1 cellular context compared by ENCODE assay signal in genomic region chr20:18588554-18589043, GRCh38.
A peak's percentile ranks its signal among the peaks of the same experiment; 100 is the strongest.
TF ChIP-seq lines count a peak whose summit lies in the region.

No MANE protein-coding gene starts in this region.

TF ChIP-seq in HepG2, 621 proteins besides CTCF, POLR2A, EP300 and RAD21 (continued from another document):
- TF ChIP-seq RBM39 (IDR thresholded peaks at IDR 0.05; ENCODE audit: low read depth, low read length, poor library complexity, severe bottlenecking) (peak; percentile 3), ZFP62 (CRISPR knock-in tag; IDR thresholded peaks at IDR 0.05) (no peak), ZNF430 (CRISPR knock-in tag; IDR thresholded peaks at IDR 0.05) (0 out of 2 replicates have a peak, but pooled peaks have one; percentile 1), ISX (CRISPR knock-in tag; conservative IDR thresholded peaks at IDR 0.05) (no peak), ZNF619 (CRISPR knock-in tag; IDR thresholded peaks at IDR 0.05) (0 out of 2 replicates have a peak, but pooled peaks have one; percentile 53), AGO2 (optimal IDR thresholded peaks at IDR 0.05; ENCODE audit: low read depth, low read length) (no peak), NR1H2 (CRISPR knock-in tag; IDR thresholded peaks at IDR 0.05; ENCODE audit: borderline replicate concordance, low read depth) (no peak), PLSCR1 (CRISPR knock-in tag; IDR thresholded peaks at IDR 0.05; ENCODE audit: borderline replicate concordance) (no peak), ZNF446 (CRISPR knock-in tag; IDR thresholded peaks at IDR 0.05) (peak; percentile 25; the same call in 1 of the 2 replicates), SNAI1 (CRISPR knock-in tag; IDR thresholded peaks at IDR 0.05; ENCODE audit: borderline replicate concordance) (0 out of 2 replicates have a peak, but pooled peaks have one; percentile 41), ZSCAN22 (CRISPR knock-in tag; IDR thresholded peaks at IDR 0.05) (no peak), HDAC2 (CRISPR knock-in tag; IDR thresholded peaks at IDR 0.05) (peak; percentile 19; the same call in 1 of the 2 replicates), GABPA (IDR thresholded peaks at IDR 0.05; ENCODE audit: low read depth, low read length) (no peak), GABPA (CRISPR knock-in tag; IDR thresholded peaks at IDR 0.05; ENCODE audit: low read depth) (no peak), PAWR (CRISPR knock-in tag; IDR thresholded peaks at IDR 0.05; ENCODE audit: borderline replicate concordance) (no peak), HDAC6 (IDR thresholded peaks at IDR 0.05; ENCODE audit: low read depth, low read length) (no peak), ZFX (CRISPR knock-in tag; IDR thresholded peaks at IDR 0.05; ENCODE audit: low read depth) (no peak), FOXA1 (IDR thresholded peaks at IDR 0.05) (no peak), FOXA1 (CRISPR knock-in tag; IDR thresholded peaks at IDR 0.05) (no peak), KDM5B (CRISPR knock-in tag; IDR thresholded peaks at IDR 0.05; ENCODE audit: borderline replicate concordance) (no peak), HIVEP1 (CRISPR knock-in tag; IDR thresholded peaks at IDR 0.05) (peak; percentile 82), ELF3 (CRISPR knock-in tag; IDR thresholded peaks at IDR 0.05) (0 out of 2 replicates have a peak, but pooled peaks have one; percentile 4), ZNF382 (CRISPR knock-in tag; IDR thresholded peaks at IDR 0.05; ENCODE audit: borderline replicate concordance) (no peak), ZNF343 (CRISPR knock-in tag; IDR thresholded peaks at IDR 0.05) (no peak), RXRA (CRISPR knock-in tag; IDR thresholded peaks at IDR 0.05) (no peak), TBX2 (CRISPR knock-in tag; IDR thresholded peaks at IDR 0.05; ENCODE audit: borderline replicate concordance) (no peak), ZFP36L1 (CRISPR knock-in tag; IDR thresholded peaks at IDR 0.05) (no peak), NCOA1 (CRISPR knock-in tag; IDR thresholded peaks at IDR 0.05) (no peak), NR0B2 (CRISPR knock-in tag; IDR thresholded peaks at IDR 0.05) (peak; percentile 65; the same call in 1 of the 2 replicates), TGIF2 (CRISPR knock-in tag; IDR thresholded peaks at IDR 0.05) (no peak), ZNF713 (CRISPR knock-in tag; IDR thresholded peaks at IDR 0.05) (no peak), TBP (CRISPR knock-in tag; IDR thresholded peaks at IDR 0.05) (no peak), ZNF276 (CRISPR knock-in tag; IDR thresholded peaks at IDR 0.05; ENCODE audit: low read depth) (no peak), BRCA1 (CRISPR knock-in tag; IDR thresholded peaks at IDR 0.05) (no peak), ZNF816 (CRISPR knock-in tag; IDR thresholded peaks at IDR 0.05; ENCODE audit: borderline replicate concordance) (0 out of 2 replicates have a peak, but pooled peaks have one; percentile 58), PRDM10 (CRISPR knock-in tag; IDR thresholded peaks at IDR 0.05; ENCODE audit: low read depth) (no peak), GLI4 (CRISPR knock-in tag; IDR thresholded peaks at IDR 0.05; ENCODE audit: borderline replicate concordance) (no peak)
- TF ChIP-seq, protein P1, sequence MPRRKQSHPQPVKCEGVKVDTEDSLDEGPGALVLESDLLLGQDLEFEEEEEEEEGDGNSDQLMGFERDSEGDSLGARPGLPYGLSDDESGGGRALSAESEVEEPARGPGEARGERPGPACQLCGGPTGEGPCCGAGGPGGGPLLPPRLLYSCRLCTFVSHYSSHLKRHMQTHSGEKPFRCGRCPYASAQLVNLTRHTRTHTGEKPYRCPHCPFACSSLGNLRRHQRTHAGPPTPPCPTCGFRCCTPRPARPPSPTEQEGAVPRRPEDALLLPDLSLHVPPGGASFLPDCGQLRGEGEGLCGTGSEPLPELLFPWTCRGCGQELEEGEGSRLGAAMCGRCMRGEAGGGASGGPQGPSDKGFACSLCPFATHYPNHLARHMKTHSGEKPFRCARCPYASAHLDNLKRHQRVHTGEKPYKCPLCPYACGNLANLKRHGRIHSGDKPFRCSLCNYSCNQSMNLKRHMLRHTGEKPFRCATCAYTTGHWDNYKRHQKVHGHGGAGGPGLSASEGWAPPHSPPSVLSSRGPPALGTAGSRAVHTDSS (CRISPR knock-in tag; conservative IDR thresholded peaks at IDR 0.05): no peak
- TF ChIP-seq, protein P2, sequence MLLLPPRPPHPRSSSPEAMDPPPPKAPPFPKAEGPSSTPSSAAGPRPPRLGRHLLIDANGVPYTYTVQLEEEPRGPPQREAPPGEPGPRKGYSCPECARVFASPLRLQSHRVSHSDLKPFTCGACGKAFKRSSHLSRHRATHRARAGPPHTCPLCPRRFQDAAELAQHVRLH (CRISPR knock-in tag; IDR thresholded peaks at IDR 0.05; ENCODE audit: borderline replicate concordance, low read depth): no peak
- TF ChIP-seq, protein P3, sequence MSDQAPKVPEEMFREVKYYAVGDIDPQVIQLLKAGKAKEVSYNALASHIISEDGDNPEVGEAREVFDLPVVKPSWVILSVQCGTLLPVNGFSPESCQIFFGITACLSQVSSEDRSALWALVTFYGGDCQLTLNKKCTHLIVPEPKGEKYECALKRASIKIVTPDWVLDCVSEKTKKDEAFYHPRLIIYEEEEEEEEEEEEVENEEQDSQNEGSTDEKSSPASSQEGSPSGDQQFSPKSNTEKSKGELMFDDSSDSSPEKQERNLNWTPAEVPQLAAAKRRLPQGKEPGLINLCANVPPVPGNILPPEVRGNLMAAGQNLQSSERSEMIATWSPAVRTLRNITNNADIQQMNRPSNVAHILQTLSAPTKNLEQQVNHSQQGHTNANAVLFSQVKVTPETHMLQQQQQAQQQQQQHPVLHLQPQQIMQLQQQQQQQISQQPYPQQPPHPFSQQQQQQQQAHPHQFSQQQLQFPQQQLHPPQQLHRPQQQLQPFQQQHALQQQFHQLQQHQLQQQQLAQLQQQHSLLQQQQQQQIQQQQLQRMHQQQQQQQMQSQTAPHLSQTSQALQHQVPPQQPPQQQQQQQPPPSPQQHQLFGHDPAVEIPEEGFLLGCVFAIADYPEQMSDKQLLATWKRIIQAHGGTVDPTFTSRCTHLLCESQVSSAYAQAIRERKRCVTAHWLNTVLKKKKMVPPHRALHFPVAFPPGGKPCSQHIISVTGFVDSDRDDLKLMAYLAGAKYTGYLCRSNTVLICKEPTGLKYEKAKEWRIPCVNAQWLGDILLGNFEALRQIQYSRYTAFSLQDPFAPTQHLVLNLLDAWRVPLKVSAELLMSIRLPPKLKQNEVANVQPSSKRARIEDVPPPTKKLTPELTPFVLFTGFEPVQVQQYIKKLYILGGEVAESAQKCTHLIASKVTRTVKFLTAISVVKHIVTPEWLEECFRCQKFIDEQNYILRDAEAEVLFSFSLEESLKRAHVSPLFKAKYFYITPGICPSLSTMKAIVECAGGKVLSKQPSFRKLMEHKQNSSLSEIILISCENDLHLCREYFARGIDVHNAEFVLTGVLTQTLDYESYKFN (CRISPR knock-in tag; conservative IDR thresholded peaks at IDR 0.05): no peak
- TF ChIP-seq, protein P4, sequence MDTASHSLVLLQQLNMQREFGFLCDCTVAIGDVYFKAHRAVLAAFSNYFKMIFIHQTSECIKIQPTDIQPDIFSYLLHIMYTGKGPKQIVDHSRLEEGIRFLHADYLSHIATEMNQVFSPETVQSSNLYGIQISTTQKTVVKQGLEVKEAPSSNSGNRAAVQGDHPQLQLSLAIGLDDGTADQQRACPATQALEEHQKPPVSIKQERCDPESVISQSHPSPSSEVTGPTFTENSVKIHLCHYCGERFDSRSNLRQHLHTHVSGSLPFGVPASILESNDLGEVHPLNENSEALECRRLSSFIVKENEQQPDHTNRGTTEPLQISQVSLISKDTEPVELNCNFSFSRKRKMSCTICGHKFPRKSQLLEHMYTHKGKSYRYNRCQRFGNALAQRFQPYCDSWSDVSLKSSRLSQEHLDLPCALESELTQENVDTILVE (CRISPR knock-in tag; IDR thresholded peaks at IDR 0.05): no peak
- TF ChIP-seq, protein P5, sequence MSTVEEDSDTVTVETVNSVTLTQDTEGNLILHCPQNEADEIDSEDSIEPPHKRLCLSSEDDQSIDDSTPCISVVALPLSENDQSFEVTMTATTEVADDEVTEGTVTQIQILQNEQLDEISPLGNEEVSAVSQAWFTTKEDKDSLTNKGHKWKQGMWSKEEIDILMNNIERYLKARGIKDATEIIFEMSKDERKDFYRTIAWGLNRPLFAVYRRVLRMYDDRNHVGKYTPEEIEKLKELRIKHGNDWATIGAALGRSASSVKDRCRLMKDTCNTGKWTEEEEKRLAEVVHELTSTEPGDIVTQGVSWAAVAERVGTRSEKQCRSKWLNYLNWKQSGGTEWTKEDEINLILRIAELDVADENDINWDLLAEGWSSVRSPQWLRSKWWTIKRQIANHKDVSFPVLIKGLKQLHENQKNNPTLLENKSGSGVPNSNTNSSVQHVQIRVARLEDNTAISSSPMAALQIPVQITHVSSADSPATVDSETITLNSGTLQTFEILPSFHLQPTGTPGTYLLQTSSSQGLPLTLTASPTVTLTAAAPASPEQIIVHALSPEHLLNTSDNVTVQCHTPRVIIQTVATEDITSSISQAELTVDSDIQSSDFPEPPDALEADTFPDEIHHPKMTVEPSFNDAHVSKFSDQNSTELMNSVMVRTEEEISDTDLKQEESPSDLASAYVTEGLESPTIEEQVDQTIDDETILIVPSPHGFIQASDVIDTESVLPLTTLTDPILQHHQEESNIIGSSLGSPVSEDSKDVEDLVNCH (CRISPR knock-in tag; IDR thresholded peaks at IDR 0.05): no peak
TF ChIP-seq in HepG2: peak in this region for 46.
